34 cellular contexts compared by ENCODE assay signal in the genomic region with DNA sequence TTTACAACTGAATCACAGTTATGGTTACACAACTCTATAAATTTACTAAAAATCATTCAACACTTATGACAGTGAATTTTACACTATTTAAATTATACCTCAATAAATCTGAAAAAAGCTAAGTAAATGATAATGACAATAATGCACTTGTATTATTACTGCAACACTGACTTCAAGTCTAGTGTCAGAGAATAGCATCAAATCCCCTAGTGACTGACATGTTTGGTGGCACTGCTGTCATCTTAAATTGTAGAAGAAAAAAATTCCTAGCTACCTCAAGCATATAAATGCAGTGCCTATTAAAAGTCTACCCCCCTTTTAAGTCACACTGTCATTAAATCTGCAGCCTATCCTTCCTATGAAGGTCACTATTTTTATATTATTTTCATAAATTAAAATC.
DNase-seq lines count a peak whose midpoint lies in the region; ATAC-seq, FAIRE-seq and TF ChIP-seq lines count a peak whose summit lies in the region.
"Had no signal": no experiment of that assay in that cellular context is flagged by ENCODE, and none has a peak within 500 bp of the region (broad histone marks: within the 10 kb centered on the region; RNA-seq: fewer than 3 reads in every experiment).

No MANE protein-coding gene starts in this region.

- TF ChIP-seq EP300 in neural cell (conservative IDR thresholded peaks at IDR 0.05; ENCODE audit: poor library complexity, severe bottlenecking) = peak; percentile 91

- no peaks in the 10 kb centered on the region for H3K79me2 ChIP-seq in neural cell (replicated peaks; ENCODE audit: insufficient read depth, low read length)

- H3K27me3 ChIP-seq in bronchial epithelial cell (ENCODE audit: control insufficient read depth, insufficient read depth, low read length) = no peaks in the 10 kb centered on the region
- no peaks in the 10 kb centered on the region for H3K27me3 ChIP-seq in neural cell (ENCODE audit: insufficient read depth, low read depth, low read length)
- no peaks in the 10 kb centered on the region for H3K27me3 ChIP-seq in Caco-2 (replicated peaks; ENCODE audit: control insufficient read depth, insufficient read depth, low read length)
- H3K27me3 ChIP-seq: BE2C; BLaER1; BLaER1 treated with 17β-estradiol and CSF1 and Interleukin-3, amounts not matched to agents 10 nM and 100 nM had no signal

- no peak for FAIRE-seq in bronchial epithelial cell (lab: Jason Lieb, UNC)
- FAIRE-seq: A204.1, A549, D721Med had no signal

- H3K4me3 ChIP-seq in bronchial epithelial cell (ENCODE audit: low read depth, low read length) (no peak overlapping the region), neural cell (ENCODE audit: low read length) (no peak overlapping the region), Caco-2 (ENCODE audit: low read depth, low read length) (no peak overlapping the region)
- H3K4me3 ChIP-seq: A549; BLaER1; BLaER1 treated with 17β-estradiol and CSF1 and Interleukin-3, amounts not matched to agents 10 nM and 100 nM had no signal

- no peaks in the 10 kb centered on the region for H4K20me1 ChIP-seq in neural cell (ENCODE audit: insufficient read depth)
- H4K20me1 ChIP-seq: BLaER1; BLaER1 treated with 17β-estradiol and CSF1 and Interleukin-3, amounts not matched to agents 10 nM and 100 nM had no signal

- CTCF ChIA-PET in Caco-2 (lab: Charles Lee) = no interaction called here

- intact Hi-C loops in Caco-2 (cut with micrococcal nuclease; ENCODE audit: unreplicated experiment) = no loop called here

- no peaks in the 10 kb centered on the region for H3K4me1 ChIP-seq in Caco-2
- H3K4me1 ChIP-seq: A549; BE2C; BLaER1; BLaER1 treated with 17β-estradiol and CSF1 and Interleukin-3, amounts not matched to agents 10 nM and 100 nM had no signal

- no peak overlapping the region for H3K4me2 ChIP-seq in neural cell (ENCODE audit: low read length)
- H3K4me2 ChIP-seq: A549; BLaER1; BLaER1 treated with 17β-estradiol and CSF1 and Interleukin-3, amounts not matched to agents 10 nM and 100 nM had no signal

- no peak overlapping the region for H2AFZ ChIP-seq in neural cell (ENCODE audit: low read depth, low read length)

- POLR2A ChIA-PET in Caco-2 (lab: Charles Lee) = interaction anchor here (1.1 kb wide), 1 partner anchor 239 kb away, joined by 3 read pairs; a partner anchor contains a TSS

- no peak for ATAC-seq in HG03280 (IDR thresholded peaks at IDR 0.05; ENCODE audit: unreplicated experiment)
- ATAC-seq: A549; CD8-positive, alpha-beta T cell had no signal

- no peak overlapping the region for H3K27ac Mint-ChIP-seq in Caco-2 (ENCODE audit: unreplicated experiment)
- H3K27ac Mint-ChIP-seq: B cell; CD14-positive monocyte; CD4-positive, alpha-beta memory T cell; CD4-positive, alpha-beta T cell; CD4-positive, CD25-positive, alpha-beta regulatory T cell; CD8-positive, alpha-beta memory T cell; CD8-positive, alpha-beta T cell had no signal

- H3K36me3 Mint-ChIP-seq in Caco-2 (ENCODE audit: insufficient read depth, unreplicated experiment) = no peaks in the 10 kb centered on the region

- no peak overlapping the region for H3K9ac ChIP-seq in neural cell (ENCODE audit: low read length)
- H3K9ac ChIP-seq: BLaER1; BLaER1 treated with 17β-estradiol and CSF1 and Interleukin-3, amounts not matched to agents 10 nM and 100 nM had no signal

- no peak for TF ChIP-seq RAD21 in neural cell (conservative IDR thresholded peaks at IDR 0.05)

- peaks cover 15% of the 10 kb centered on the region for H3K4me1 Mint-ChIP-seq in Caco-2 (ENCODE audit: low read depth, unreplicated experiment)
- H3K4me1 Mint-ChIP-seq: B cell, CD14-positive monocyte had no signal

- peaks cover 40% of the 10 kb centered on the region for H3K9me3 Mint-ChIP-seq in Caco-2 (ENCODE audit: unreplicated experiment)

- H3K36me3 ChIP-seq in bronchial epithelial cell (ENCODE audit: control insufficient read depth, insufficient read depth, low read length) (no peaks in the 10 kb centered on the region), neural cell (ENCODE audit: insufficient read depth, low read length) (no peaks in the 10 kb centered on the region), Caco-2 (ENCODE audit: control insufficient read depth, insufficient read depth, low read length) (no peaks in the 10 kb centered on the region)
- H3K36me3 ChIP-seq: BE2C; BLaER1; BLaER1 treated with 17β-estradiol and CSF1 and Interleukin-3, amounts not matched to agents 10 nM and 100 nM had no signal

- BruUV-seq in Caco-2 (replicated peaks; lab: Mats Ljungman, UMichigan) = no TSS peak

- DNase-seq in HCEC 1CT = peak; percentile 28
- peak; percentile 25 for DNase-seq in bronchial epithelial cell (ENCODE audit: low read depth)
- no peak for DNase-seq in GM20000 (ENCODE audit: low spot score)
- DNase-seq in Caco-2 = no peak
- DNase-seq: 8988T; ACHN; AML-193; BE2C; C1 segment of cervical spinal cord; Calu3; CD4-positive, alpha-beta memory T cell; CD4-positive, alpha-beta T cell; CD4-positive, CD25-positive, alpha-beta regulatory T cell; CD8-positive, alpha-beta memory T cell; CD8-positive, alpha-beta T cell; COR-L47; DMS 273 treated with DMSO at 0.1 percent for 48 hours; DMS153; DMS53; DMS79; DMS79 treated with DMSO at 0.1 percent for 48 hours; DND-41; EL had no signal

- H3K9me2 ChIP-seq in neural cell (ENCODE audit: insufficient read depth, low read length) = no peaks in the 10 kb centered on the region

- no peak overlapping the region for H3K4me3 Mint-ChIP-seq in Caco-2 (ENCODE audit: unreplicated experiment)
- H3K4me3 Mint-ChIP-seq: B cell; CD14-positive monocyte; CD4-positive, alpha-beta memory T cell; CD4-positive, alpha-beta T cell; CD4-positive, CD25-positive, alpha-beta regulatory T cell; CD8-positive, alpha-beta memory T cell; CD8-positive, alpha-beta T cell had no signal

- no peaks in the 10 kb centered on the region for H3F3A ChIP-seq in neural cell (ENCODE audit: insufficient read depth, low read length, poor library complexity, severe bottlenecking)

- no peaks in the 10 kb centered on the region for H3K27me3 Mint-ChIP-seq in Caco-2 (ENCODE audit: insufficient read depth, unreplicated experiment)
- H3K27me3 Mint-ChIP-seq: B cell; CD4-positive, alpha-beta memory T cell; CD4-positive, alpha-beta T cell had no signal

- H3K9me3 ChIP-seq in neural cell (ENCODE audit: low read length) (peaks cover 7% of the 10 kb centered on the region), Caco-2 (no peaks in the 10 kb centered on the region; the same call in 1 of the 2 replicates)
- H3K9me3 ChIP-seq: A549, BE2C had no signal

- TF ChIP-seq CTCF in bronchial epithelial cell (IDR thresholded peaks at IDR 0.05; ENCODE audit: insufficient read depth, low read length, severe bottlenecking) = no peak
- TF ChIP-seq CTCF in neural cell (IDR thresholded peaks at IDR 0.05; ENCODE audit: poor library complexity, severe bottlenecking) = no peak
- no peak for TF ChIP-seq CTCF in GM20000 (IDR thresholded peaks at IDR 0.05; ENCODE audit: extremely low read depth, missing control alignments)
- TF ChIP-seq CTCF in Caco-2 (IDR thresholded peaks at IDR 0.05; ENCODE audit: insufficient read depth in 1 of 2, low read depth in 1 of 2, low read length in 1 of 2, severe bottlenecking in 1 of 2, unreplicated experiment in 1 of 2) = no peak

- no peak overlapping the region for H3K27ac ChIP-seq in neural cell (ENCODE audit: low read length)
- H3K27ac ChIP-seq: 22Rv1; A549; BLaER1; BLaER1 treated with 17β-estradiol and CSF1 and Interleukin-3, amounts not matched to agents 10 nM and 100 nM; C4-2B had no signal

TF ChIP-seq in neural cell, 6 proteins besides CTCF, POLR2A, EP300 and RAD21:
- TF ChIP-seq, protein P1, sequence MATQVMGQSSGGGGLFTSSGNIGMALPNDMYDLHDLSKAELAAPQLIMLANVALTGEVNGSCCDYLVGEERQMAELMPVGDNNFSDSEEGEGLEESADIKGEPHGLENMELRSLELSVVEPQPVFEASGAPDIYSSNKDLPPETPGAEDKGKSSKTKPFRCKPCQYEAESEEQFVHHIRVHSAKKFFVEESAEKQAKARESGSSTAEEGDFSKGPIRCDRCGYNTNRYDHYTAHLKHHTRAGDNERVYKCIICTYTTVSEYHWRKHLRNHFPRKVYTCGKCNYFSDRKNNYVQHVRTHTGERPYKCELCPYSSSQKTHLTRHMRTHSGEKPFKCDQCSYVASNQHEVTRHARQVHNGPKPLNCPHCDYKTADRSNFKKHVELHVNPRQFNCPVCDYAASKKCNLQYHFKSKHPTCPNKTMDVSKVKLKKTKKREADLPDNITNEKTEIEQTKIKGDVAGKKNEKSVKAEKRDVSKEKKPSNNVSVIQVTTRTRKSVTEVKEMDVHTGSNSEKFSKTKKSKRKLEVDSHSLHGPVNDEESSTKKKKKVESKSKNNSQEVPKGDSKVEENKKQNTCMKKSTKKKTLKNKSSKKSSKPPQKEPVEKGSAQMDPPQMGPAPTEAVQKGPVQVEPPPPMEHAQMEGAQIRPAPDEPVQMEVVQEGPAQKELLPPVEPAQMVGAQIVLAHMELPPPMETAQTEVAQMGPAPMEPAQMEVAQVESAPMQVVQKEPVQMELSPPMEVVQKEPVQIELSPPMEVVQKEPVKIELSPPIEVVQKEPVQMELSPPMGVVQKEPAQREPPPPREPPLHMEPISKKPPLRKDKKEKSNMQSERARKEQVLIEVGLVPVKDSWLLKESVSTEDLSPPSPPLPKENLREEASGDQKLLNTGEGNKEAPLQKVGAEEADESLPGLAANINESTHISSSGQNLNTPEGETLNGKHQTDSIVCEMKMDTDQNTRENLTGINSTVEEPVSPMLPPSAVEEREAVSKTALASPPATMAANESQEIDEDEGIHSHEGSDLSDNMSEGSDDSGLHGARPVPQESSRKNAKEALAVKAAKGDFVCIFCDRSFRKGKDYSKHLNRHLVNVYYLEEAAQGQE (IDR thresholded peaks at IDR 0.05; ENCODE audit: borderline replicate concordance) = no peak
- peak; percentile 80 for TF ChIP-seq POLR2AphosphoS5 (IDR thresholded peaks at IDR 0.05)

Comparison
In these comparisons a context has a peak if more than half of its experiments do, and no peak if none do; other contexts are left out.
1. DNase-seq: peak in HCEC 1CT (single experiment) and bronchial epithelial cell (single experiment); none in GM20000 (single experiment) and Caco-2 (0 of 2).